ENCODE assay signal across 23 cellular contexts in genomic region chr12:107042801-107043200, GRCh38.
"Had no signal": no experiment of that assay in that cellular context is flagged by ENCODE, and none has a peak within 500 bp of the region (broad histone marks: within the 10 kb centered on the region; RNA-seq: fewer than 3 reads in every experiment).

No MANE protein-coding gene starts in this region.

- H3K4me3 ChIP-seq: smooth muscle cell, thyroid gland had no signal

- H3K27me3 ChIP-seq: thyroid gland had no signal

- H3K36me3 ChIP-seq: thyroid gland had no signal

- H3K9me3 ChIP-seq: thyroid gland had no signal

- DNase-seq: activated CD4-positive, alpha-beta memory T cell treated with anti-CD3 and anti-CD28 coated beads, Interleukin-2, amount 10 ng/mL, durations not matched to agents 7 days and 5 days; activated CD4-positive, alpha-beta T cell treated with anti-CD3 and anti-CD28 coated beads, Interleukin-2, amount 10 ng/mL, durations not matched to agents 24 days and 14 days; activated effector memory CD4-positive, alpha-beta T cell treated with Interleukin-2 at 50 U/mL for 16 hours; activated naive CD4-positive, alpha-beta T cell treated with anti-CD3 and anti-CD28 coated beads, Interleukin-2, amount 10 ng/mL, durations not matched to agents 7 days and 5 days; activated T-cell treated with anti-CD3 and anti-CD28 coated beads, Interleukin-2, amount 50 U/mL, for 72 hours; anterior cingulate cortex; caudate nucleus; dermis blood vessel endothelial cell; effector memory CD8-positive, alpha-beta T cell; foreskin melanocyte; immature natural killer cell; naive thymus-derived CD4-positive, alpha-beta T cell; occipital lobe; posterior cingulate gyrus; stimulated activated CD4-positive, alpha-beta T cell treated with anti-CD3 and anti-CD28 coated beads, Interleukin-4, amount 100 ng/mL, for 4 hours; stimulated activated naive CD8-positive, alpha-beta T cell treated with anti-CD3 and anti-CD28 coated beads, Interleukin-15, Interleukin-2, amounts not matched to agents 100 U/mL and 50 U/mL, for 24 hours; substantia nigra; thyroid gland had no signal

- ATAC-seq: activated CD4-positive, CD25-positive, alpha-beta regulatory T cell treated with anti-CD3 and anti-CD28 coated beads, Interleukin-2, amount 50 U/mL, for 24 hours; activated T-cell treated with anti-CD3 and anti-CD28 coated beads, Interleukin-2, amount 50 U/mL, for 72 hours; effector memory CD8-positive, alpha-beta T cell; esophagus mucosa; naive thymus-derived CD4-positive, alpha-beta T cell; sciatic nerve; stimulated activated naive CD8-positive, alpha-beta T cell treated with anti-CD3 and anti-CD28 coated beads, Interleukin-15, Interleukin-2, amounts not matched to agents 100 U/mL and 50 U/mL, for 24 hours had no signal

- H3K4me1 ChIP-seq: thyroid gland had no signal

- H3K27ac ChIP-seq: thyroid gland, VCaP had no signal
